8 cellular contexts compared by ENCODE assay signal in genomic region chr4:146520894-146521542, GRCh38. TPM values are rescaled to one million over a fixed set of nuclear protein-coding genes. Genes with fewer than 3 reads are reported as not detected.
DNase-seq lines count a peak whose midpoint lies in the region; ATAC-seq and TF ChIP-seq lines count a peak whose summit lies in the region.

No MANE protein-coding gene starts in this region.

- TF ChIP-seq CTCF in CD4-positive, alpha-beta T cell (IDR thresholded peaks at IDR 0.05), result no peak
- no peak for TF ChIP-seq CTCF in psoas muscle (IDR thresholded peaks at IDR 0.05)

- H3K4me3 Mint-ChIP-seq in CD4-positive, alpha-beta T cell, result no peak overlapping the region
- no peak overlapping the region for H3K4me3 Mint-ChIP-seq in activated T-helper 17 cell treated with anti-CD3 and anti-CD28 coated beads, Interleukin-2, amount 50 U/mL, for 72 hours

- H3K4me1 Mint-ChIP-seq in CD4-positive, alpha-beta T cell (ENCODE audit: low read depth), result peaks cover 30% of the 10 kb centered on the region
- H3K4me1 Mint-ChIP-seq in activated T-helper 17 cell treated with anti-CD3 and anti-CD28 coated beads, Interleukin-2, amount 50 U/mL, for 72 hours, result no peaks in the 10 kb centered on the region

- peak overlapping the region; percentile 62 for H3K27ac ChIP-seq in CD4-positive, alpha-beta T cell (ENCODE audit: low read depth, low read length)
- H3K27ac ChIP-seq in psoas muscle, result peak overlapping the region; percentile 82

- peaks cover 24% of the 10 kb centered on the region for H3K4me1 ChIP-seq in psoas muscle

- intact Hi-C loops in CD4-positive, alpha-beta T cell (cut with DNase I, micrococcal nuclease), result loop anchor here in 1 of 2 experiments (5.0 to 10.0 kb wide), 2 partner anchors 424 to 904 kb away; partner anchors contain the start of genes MMAA and TTC29
- intact Hi-C loops in psoas muscle (cut with DNase I), result loop anchor here in 1 of 2 donors (10.0 kb wide), 1 partner anchor 176 kb away; no protein-coding TSS in a partner anchor

- CTCF ChIA-PET in CD4-positive, alpha-beta T cell (lab: Charles Lee), result no interaction called here

- H3K9me3 ChIP-seq in CD4-positive, alpha-beta T cell (ENCODE audit: control insufficient read depth, low read length), result no peaks in the 10 kb centered on the region
- no peaks in the 10 kb centered on the region for H3K9me3 ChIP-seq in psoas muscle

- no peak overlapping the region for H3K27ac Mint-ChIP-seq in CD4-positive, alpha-beta T cell
- no peak overlapping the region for H3K27ac Mint-ChIP-seq in activated T-helper 17 cell treated with anti-CD3 and anti-CD28 coated beads, Interleukin-2, amount 50 U/mL, for 72 hours

- H3K36me3 Mint-ChIP-seq in CD4-positive, alpha-beta T cell (ENCODE audit: low read depth), result peaks cover 7% of the 10 kb centered on the region
- peaks cover 8% of the 10 kb centered on the region for H3K36me3 Mint-ChIP-seq in activated T-helper 17 cell treated with anti-CD3 and anti-CD28 coated beads, Interleukin-2, amount 50 U/mL, for 72 hours (ENCODE audit: low read depth)

- DNase-seq in CD4-positive, alpha-beta T cell, result peak in 1 of 10 experiments; percentile 5
- DNase-seq in NCI-H526 treated with DMSO at 0.1 percent for 48 hours (lab: John Stamatoyannopoulos, UW) (peak; percentile 61), glomerular visceral epithelial cell (ENCODE audit: extremely low spot score) (peak; percentile 59), psoas muscle (no peak), GOT3 (lab: John Stamatoyannopoulos, UW) (no peak)

- H3K27me3 Mint-ChIP-seq in CD4-positive, alpha-beta T cell, result no peaks in the 10 kb centered on the region
- no peaks in the 10 kb centered on the region for H3K27me3 Mint-ChIP-seq in activated T-helper 17 cell treated with anti-CD3 and anti-CD28 coated beads, Interleukin-2, amount 50 U/mL, for 72 hours

- peaks cover 0 to 9% of the 10 kb centered on the region in 2 donors for H3K36me3 ChIP-seq in psoas muscle (ENCODE audit: insufficient read depth in 1 of 2, low read depth in 1 of 2)

- POLR2A ChIA-PET in CD4-positive, alpha-beta T cell (lab: Charles Lee), result no interaction called here

- peak; percentile 54 for ATAC-seq in CD4-positive, alpha-beta T cell (ENCODE audit: poor library complexity)
- ATAC-seq in GM18870 (IDR thresholded peaks at IDR 0.05; ENCODE audit: unreplicated experiment) (peak; percentile 42), HG03097 (IDR thresholded peaks at IDR 0.05; ENCODE audit: low FRiP score, unreplicated experiment) (peak; percentile 32), psoas muscle (peak in 2 of 4 donors; percentile 57 to 64)
- ATAC-seq in activated T-helper 17 cell treated with anti-CD3 and anti-CD28 coated beads, Interleukin-2, amount 50 U/mL, for 72 hours (replicated peaks), result peak; percentile 46

- H3K27me3 ChIP-seq in CD4-positive, alpha-beta T cell (ENCODE audit: control insufficient read depth, insufficient read depth, low read length), result no peaks in the 10 kb centered on the region
- H3K27me3 ChIP-seq in psoas muscle (ENCODE audit: insufficient read depth in 3 of 3, low read length in 2 of 3), result no peaks in the 10 kb centered on the region

- no peaks in the 10 kb centered on the region for H3K9me3 Mint-ChIP-seq in CD4-positive, alpha-beta T cell
- no peaks in the 10 kb centered on the region for H3K9me3 Mint-ChIP-seq in activated T-helper 17 cell treated with anti-CD3 and anti-CD28 coated beads, Interleukin-2, amount 50 U/mL, for 72 hours

- H3K4me3 ChIP-seq in psoas muscle, result peak overlapping the region; percentile 90

- WGBS in psoas muscle, 3 donors, result 0% methylated on average over 12 of the region's 12 CpGs

RNA-seq across cellular contexts. Expression of gene SLC10A7, which starts 0.7 kb away (rescaled TPM):
- total RNA-seq in CD4-positive, alpha-beta T cell, result 1 to 10 TPM; 8.7 to 9.9 TPM
- 10 to 100 TPM; 13.0 to 17.5 TPM for total RNA-seq in activated T-helper 17 cell treated with anti-CD3 and anti-CD28 coated beads, Interleukin-2, amount 50 U/mL, for 72 hours
- total RNA-seq in psoas muscle, result 1 to 10 TPM; 2.6 to 5.7 (median 4.3) TPM
- 1 to 10 TPM; 1.3 to 3.9 (median 2.4) TPM for polyA plus RNA-seq in psoas muscle

Comparison
In these comparisons a context has a peak if more than half of its experiments do, and no peak if none do; other contexts are left out.
1. DNase-seq: peak in NCI-H526 treated with DMSO at 0.1 percent for 48 hours (single experiment) and glomerular visceral epithelial cell (single experiment); none in psoas muscle (0 of 2) and GOT3 (single experiment).